ENCODE assay signal across 1 cellular context in genomic region chr22:19400881-19401280, GRCh38.
TF ChIP-seq lines count a peak whose summit lies in the region.

No MANE protein-coding gene starts in this region.

TF ChIP-seq in K562, 482 proteins besides CTCF, POLR2A, EP300 and RAD21:
- peak; percentile 58; the same call in 1 of the 2 replicates for TF ChIP-seq TCF15 (CRISPR knock-in tag; IDR thresholded peaks at IDR 0.05)
- TF ChIP-seq, protein P1, sequence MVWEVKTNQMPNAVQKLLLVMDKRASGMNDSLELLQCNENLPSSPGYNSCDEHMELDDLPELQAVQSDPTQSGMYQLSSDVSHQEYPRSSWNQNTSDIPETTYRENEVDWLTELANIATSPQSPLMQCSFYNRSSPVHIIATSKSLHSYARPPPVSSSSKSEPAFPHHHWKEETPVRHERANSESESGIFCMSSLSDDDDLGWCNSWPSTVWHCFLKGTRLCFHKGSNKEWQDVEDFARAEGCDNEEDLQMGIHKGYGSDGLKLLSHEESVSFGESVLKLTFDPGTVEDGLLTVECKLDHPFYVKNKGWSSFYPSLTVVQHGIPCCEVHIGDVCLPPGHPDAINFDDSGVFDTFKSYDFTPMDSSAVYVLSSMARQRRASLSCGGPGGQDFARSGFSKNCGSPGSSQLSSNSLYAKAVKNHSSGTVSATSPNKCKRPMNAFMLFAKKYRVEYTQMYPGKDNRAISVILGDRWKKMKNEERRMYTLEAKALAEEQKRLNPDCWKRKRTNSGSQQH (CRISPR knock-in tag; IDR thresholded peaks at IDR 0.05): 0 out of 2 replicates have a peak, but pooled peaks have one; percentile 52
- peak; percentile 80; the same call in 1 of the 2 replicates for TF ChIP-seq THRB (CRISPR knock-in tag; conservative IDR thresholded peaks at IDR 0.05)
- TF ChIP-seq CBX3 (IDR thresholded peaks at IDR 0.05; ENCODE audit: borderline replicate concordance in 1 of 2, low read length in 2 of 2): peak in 1 of 2 experiments; percentile 33; a peak in 1 of 3 replicates
- TF ChIP-seq, protein P2, sequence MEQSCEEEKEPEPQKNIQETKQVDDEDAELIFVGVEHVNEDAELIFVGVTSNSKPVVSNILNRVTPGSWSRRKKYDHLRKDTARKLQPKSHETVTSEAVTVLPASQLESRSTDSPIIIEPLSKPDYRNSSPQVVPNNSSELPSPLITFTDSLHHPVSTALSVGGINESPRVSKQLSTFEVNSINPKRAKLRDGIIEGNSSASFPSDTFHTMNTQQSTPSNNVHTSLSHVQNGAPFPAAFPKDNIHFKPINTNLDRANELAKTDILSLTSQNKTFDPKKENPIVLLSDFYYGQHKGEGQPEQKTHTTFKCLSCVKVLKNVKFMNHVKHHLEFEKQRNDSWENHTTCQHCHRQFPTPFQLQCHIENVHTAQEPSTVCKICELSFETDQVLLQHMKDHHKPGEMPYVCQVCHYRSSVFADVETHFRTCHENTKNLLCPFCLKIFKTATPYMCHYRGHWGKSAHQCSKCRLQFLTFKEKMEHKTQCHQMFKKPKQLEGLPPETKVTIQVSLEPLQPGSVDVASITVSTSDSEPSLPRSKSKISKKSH (CRISPR knock-in tag; IDR thresholded peaks at IDR 0.05): no peak
- TF ChIP-seq ZBTB26 (CRISPR knock-in tag; IDR thresholded peaks at IDR 0.05): peak; percentile 90; the same call in 1 of the 2 replicates
- TF ChIP-seq ELF4 (CRISPR knock-in tag; IDR thresholded peaks at IDR 0.05): 0 out of 2 replicates have a peak, but pooled peaks have one; percentile 49
- peak; percentile 70; the same call in 1 of the 2 replicates for TF ChIP-seq OTX1 (CRISPR knock-in tag; IDR thresholded peaks at IDR 0.05)
- peak; percentile 16; the same call in 1 of the 2 replicates for TF ChIP-seq IFI16 (CRISPR knock-in tag; IDR thresholded peaks at IDR 0.05)
- TF ChIP-seq GABPB2 (CRISPR knock-in tag; conservative IDR thresholded peaks at IDR 0.05): 0 out of 2 replicates have a peak, but pooled peaks have one; percentile 34
- no peak for TF ChIP-seq SP1 (CRISPR knock-in tag; IDR thresholded peaks at IDR 0.05)
- TF ChIP-seq MEF2A (IDR thresholded peaks at IDR 0.05; ENCODE audit: control insufficient read depth, low read depth, low read length): no peak
